Comparison of ENCODE assay signal across 18 cellular contexts in genomic region chr16:3812469-3813172, GRCh38.
"Had no signal": no experiment of that assay in that cellular context is flagged by ENCODE, and none has a peak within 500 bp of the region (broad histone marks: within the 10 kb centered on the region; RNA-seq: fewer than 3 reads in every experiment).

No MANE protein-coding gene starts in this region.

- ATAC-seq: effector memory CD8-positive, alpha-beta T cell; foreskin keratinocyte; left colon; sciatic nerve had no signal

- H3K27me3 ChIP-seq: foreskin keratinocyte, hepatocyte, upper lobe of left lung, vagina had no signal

- DNase-seq: cerebellar nuclear complex; effector memory CD8-positive, alpha-beta T cell; erythroblast; foreskin keratinocyte; head of caudate nucleus; left colon; midbrain; posterior cingulate gyrus; stimulated activated CD4-positive, alpha-beta T cell treated with anti-CD3 and anti-CD28 coated beads, Interleukin-2, amount 100 ng/mL, for 24 hours; stimulated activated CD4-positive, alpha-beta T cell treated with anti-CD3 and anti-CD28 coated beads, Interleukin-4, amount 100 ng/mL, for 4 hours; stimulated activated naive CD4-positive, alpha-beta T cell treated with Interleukin-2 at 50 U/mL for 16 hours; upper lobe of left lung had no signal

- H3K4me1 ChIP-seq: foreskin keratinocyte had no signal

- H3K9me3 ChIP-seq: upper lobe of left lung, vagina had no signal

- FAIRE-seq: colon, endothelial cell of umbilical vein had no signal

- H3K4me2 ChIP-seq: hepatocyte had no signal

- H3K4me3 Mint-ChIP-seq: dendritic cell treated with granulocyte-macrophage colony-stimulating factor and Interleukin-4, amounts not matched to agents 40 ng/mL and 50 ng/mL, for 4 days had no signal

- H3K27me3 Mint-ChIP-seq: dendritic cell treated with granulocyte-macrophage colony-stimulating factor and Interleukin-4, amounts not matched to agents 40 ng/mL and 50 ng/mL, for 4 days; effector memory CD8-positive, alpha-beta T cell had no signal

- H3K27ac Mint-ChIP-seq: dendritic cell treated with granulocyte-macrophage colony-stimulating factor and Interleukin-4, amounts not matched to agents 40 ng/mL and 50 ng/mL, for 4 days had no signal

- H2AFZ ChIP-seq: hepatocyte had no signal

- H3K4me3 ChIP-seq: hepatocyte, upper lobe of left lung, vagina had no signal

- H3K27ac ChIP-seq: foreskin keratinocyte, hepatocyte, upper lobe of left lung, vagina had no signal

- H3K9me3 Mint-ChIP-seq: dendritic cell treated with granulocyte-macrophage colony-stimulating factor and Interleukin-4, amounts not matched to agents 40 ng/mL and 50 ng/mL, for 4 days; effector memory CD8-positive, alpha-beta T cell had no signal
